15 cellular contexts compared by ENCODE assay signal in genomic region chr11:13140873-13141655, GRCh38.
A peak's percentile ranks its signal among the peaks of the same experiment; 100 is the strongest.
DNase-seq lines count a peak whose midpoint lies in the region; ATAC-seq, FAIRE-seq and TF ChIP-seq lines count a peak whose summit lies in the region.
"Had no signal": no experiment of that assay in that cellular context is flagged by ENCODE, and none has a peak within 500 bp of the region (broad histone marks: within the 10 kb centered on the region; RNA-seq: fewer than 3 reads in every experiment).

No MANE protein-coding gene starts in this region.

- no peaks in the 10 kb centered on the region for H3K36me3 Mint-ChIP-seq in astrocyte (ENCODE audit: low read depth, unreplicated experiment)

- no peak overlapping the region for H3K4me2 ChIP-seq in astrocyte (ENCODE audit: low read length)

- no peaks in the 10 kb centered on the region for H4K20me1 ChIP-seq in astrocyte (ENCODE audit: insufficient read depth, low read length)

- peaks cover 3% of the 10 kb centered on the region for H3K9me3 Mint-ChIP-seq in astrocyte (ENCODE audit: unreplicated experiment)

- no peaks in the 10 kb centered on the region for H3K27me3 ChIP-seq in astrocyte (ENCODE audit: insufficient read depth, low read length)
- H3K27me3 ChIP-seq: suprapubic skin had no signal

- H3K4me3 Mint-ChIP-seq in astrocyte (ENCODE audit: unreplicated experiment), result no peak overlapping the region
- H3K4me3 Mint-ChIP-seq: naive thymus-derived CD8-positive, alpha-beta T cell; T-helper 17 cell had no signal

- FAIRE-seq in astrocyte (lab: Jason Lieb, UNC) (no peak), frontal cortex (lab: Jason Lieb, UNC) (no peak), GM19239 (lab: Jason Lieb, UNC) (no peak)

- H3K27ac Mint-ChIP-seq in astrocyte (ENCODE audit: unreplicated experiment), result peak overlapping the region; percentile 88
- H3K27ac Mint-ChIP-seq: naive thymus-derived CD8-positive, alpha-beta T cell; T-helper 17 cell had no signal

- no peaks in the 10 kb centered on the region for H3K36me3 ChIP-seq in astrocyte (ENCODE audit: insufficient read depth, low read length)
- no peaks in the 10 kb centered on the region for H3K36me3 ChIP-seq in mucosa of descending colon (ENCODE audit: low read depth)
- H3K36me3 ChIP-seq: suprapubic skin had no signal

- H3K4me1 ChIP-seq in astrocyte (ENCODE audit: insufficient read depth, low read length) (peaks cover 20% of the 10 kb centered on the region), mucosa of descending colon (ENCODE audit: low read depth) (peaks cover 32% of the 10 kb centered on the region)

- peak overlapping the region; percentile 23 for H3K27ac ChIP-seq in astrocyte (ENCODE audit: low read depth, low read length)
- H3K27ac ChIP-seq: HL-60, suprapubic skin had no signal

- TF ChIP-seq CTCF in astrocyte (IDR thresholded peaks at IDR 0.05; ENCODE audit: insufficient read depth, low read depth, low read length) (no peak), mucosa of descending colon (IDR thresholded peaks at IDR 0.05) (no peak)

- H2AFZ ChIP-seq in astrocyte (ENCODE audit: low read depth, low read length), result no peak overlapping the region

- no peaks in the 10 kb centered on the region for H3K79me2 ChIP-seq in astrocyte (ENCODE audit: insufficient read depth, low read length)

- intact Hi-C loops in mucosa of descending colon (cut with DNase I, micrococcal nuclease), result no loop called here

- DNase-seq in Caki2 (ENCODE audit: low read depth), result peak; percentile 97
- peak; percentile 74 for DNase-seq in astrocyte (ENCODE audit: low read depth)
- DNase-seq in mucosa of descending colon, result peak; percentile 28 to 60 (median 52)
- no peak for DNase-seq in NCI-H446 (lab: John Stamatoyannopoulos, UW)
- DNase-seq in cortex of kidney (lab: John Stamatoyannopoulos, UW), result no peak
- no peak for DNase-seq in frontal cortex (ENCODE audit: low spot score in 2 of 2)
- no peak for DNase-seq in GM19239 (ENCODE audit: insufficient read length, low spot score)
- DNase-seq: activated T-cell treated with anti-CD3 and anti-CD28 coated beads, Interleukin-2, amount 50 U/mL, for 48 hours; central memory CD4-positive, alpha-beta T cell; glutamatergic neuron; naive thymus-derived CD8-positive, alpha-beta T cell; T-helper 17 cell had no signal

- peaks cover 38% of the 10 kb centered on the region for H3K4me1 Mint-ChIP-seq in astrocyte (ENCODE audit: low read depth, unreplicated experiment)
- H3K4me1 Mint-ChIP-seq: naive thymus-derived CD8-positive, alpha-beta T cell had no signal

- ATAC-seq in HG02943 (IDR thresholded peaks at IDR 0.05; ENCODE audit: low read depth, unreplicated experiment) (peak; percentile 6), mucosa of descending colon (peak; percentile 9)
- ATAC-seq: naive thymus-derived CD8-positive, alpha-beta T cell; T-helper 17 cell had no signal

- no peak overlapping the region for H3K9ac ChIP-seq in astrocyte (ENCODE audit: low read length)

- H3K9me3 ChIP-seq in astrocyte (ENCODE audit: insufficient read depth, low read depth, low read length) (no peaks in the 10 kb centered on the region), mucosa of descending colon (no peaks in the 10 kb centered on the region)
- H3K9me3 ChIP-seq: suprapubic skin had no signal

- H3K4me3 ChIP-seq in astrocyte (ENCODE audit: insufficient read depth, low read depth, low read length) (no peak overlapping the region), mucosa of descending colon (no peak overlapping the region)
- H3K4me3 ChIP-seq: suprapubic skin had no signal

- in situ Hi-C loops in Caki2 (cut with HindIII; ENCODE audit: low pct_unique_long_range_greater_than_20kb, low sequenced_read_pairs), result no loop called here

- peaks cover 4% of the 10 kb centered on the region for H3K27me3 Mint-ChIP-seq in astrocyte (ENCODE audit: low read depth, unreplicated experiment)

Comparison
In these comparisons a context has a peak if more than half of its experiments do, and no peak if none do; other contexts are left out.
1. DNase-seq: peak in Caki2 (single experiment), astrocyte (single experiment) and mucosa of descending colon (3 of 3); none in NCI-H446 (0 of 2), cortex of kidney (single experiment), frontal cortex (0 of 2) and GM19239 (single experiment).